32 cellular contexts compared by ENCODE assay signal in genomic region chr18:76145506-76145905, GRCh38.
"Had no signal": no experiment of that assay in that cellular context is flagged by ENCODE, and none has a peak within 500 bp of the region (broad histone marks: within the 10 kb centered on the region; RNA-seq: fewer than 3 reads in every experiment).

No MANE protein-coding gene starts in this region.

- H3K4me1 Mint-ChIP-seq: activated B cell treated with CpG ODN at 0.5 μM for 24 hours; central memory CD8-positive, alpha-beta T cell; T-cell had no signal

- DNase-seq: activated B cell treated with CpG ODN at 0.5 μM for 24 hours; activated CD4-positive, alpha-beta T cell treated with anti-CD3 and anti-CD28 coated beads for 48 hours; activated CD4-positive, alpha-beta T cell treated with anti-CD3 and anti-CD28 coated beads, Interleukin-2, amount 50 U/mL, for 1 hour; activated CD4-positive, alpha-beta T cell treated with anti-CD3 and anti-CD28 coated beads, Interleukin-2, amount 50 U/mL, for 48 hours; activated CD8-positive, alpha-beta memory T cell treated with anti-CD3 and anti-CD28 coated beads for 24 hours; activated CD8-positive, alpha-beta T cell treated with anti-CD3 and anti-CD28 coated beads for 36 hours; activated gamma-delta T cell treated with Interleukin-2 at 50 U/mL for 16 hours; activated naive CD4-positive, alpha-beta T cell treated with anti-CD3 and anti-CD28 coated beads, Interleukin-2, amount 50 U/mL, for 16 hours; activated naive CD4-positive, alpha-beta T cell treated with Interleukin-2 at 50 U/mL for 16 hours; activated T-cell treated with anti-CD3 and anti-CD28 coated beads, Interleukin-2, amount 50 U/mL, for 4 hours; amniotic stem cell; anterior cingulate cortex; brain microvascular endothelial cell; dorsolateral prefrontal cortex; effector memory CD4-positive, alpha-beta T cell; endodermal cell; erythroblast; foreskin keratinocyte; gastrocnemius medialis; heart right ventricle; T-cell; T1000; WERI-Rb-1 had no signal

- H3K36me3 ChIP-seq: brain microvascular endothelial cell, esophagus muscularis mucosa, gastrocnemius medialis, heart right ventricle, WERI-Rb-1 had no signal

- H3K9me3 Mint-ChIP-seq: activated B cell treated with CpG ODN at 0.5 μM for 24 hours; activated CD8-positive, alpha-beta T cell treated with anti-CD3 and anti-CD28 coated beads for 36 hours; activated T-cell treated with anti-CD3 and anti-CD28 coated beads, Interleukin-2, amount 50 U/mL, for 4 hours; activated T-helper 1 cell treated with anti-CD3 and anti-CD28 coated beads, Interleukin-12 subunit alpha, Interleukin-12 subunit beta, Interleukin-2, Interleukin-4 antibody, amounts not matched to agents 30 ng/mL and 10 ng/mL and 1 ng/mL, durations not matched to agents 14 hours and 24 hours and 36 hours; central memory CD8-positive, alpha-beta T cell; dendritic cell treated with granulocyte-macrophage colony-stimulating factor and Interleukin-4, amounts not matched to agents 40 ng/mL and 50 ng/mL, for 4 days; endodermal cell; T-cell; T-helper 1 cell treated with Interleukin-12 subunit alpha and Interleukin-12 subunit beta and Interleukin-4 antibody, amounts not matched to agents 30 μg/mL and 1 μg/mL, for 36 hours; T-helper 2 cell treated with Interferon-gamma antibody and Interleukin-4, amounts not matched to agents 5 μg/mL and 100 μg/mL, for 36 hours had no signal

- H3K27me3 ChIP-seq: brain microvascular endothelial cell, esophagus muscularis mucosa, foreskin keratinocyte, gastrocnemius medialis, heart right ventricle had no signal

- H3K4me3 ChIP-seq: coronary artery, dorsolateral prefrontal cortex, esophagus muscularis mucosa, gastrocnemius medialis, heart right ventricle had no signal

- H3K36me3 Mint-ChIP-seq: activated naive CD8-positive, alpha-beta T cell; T-cell had no signal

- ATAC-seq: activated CD4-positive, CD25-positive, alpha-beta regulatory T cell treated with anti-CD3 and anti-CD28 coated beads, Interleukin-2, amount 50 U/mL, for 24 hours; activated CD8-positive, alpha-beta T cell treated with anti-CD3 and anti-CD28 coated beads for 36 hours; activated T-cell treated with anti-CD3 and anti-CD28 coated beads, Interleukin-2, amount 50 U/mL, for 4 hours; foreskin keratinocyte; gastrocnemius medialis; heart right ventricle; T-cell had no signal

- H3K27ac ChIP-seq: brain microvascular endothelial cell, coronary artery, dorsolateral prefrontal cortex, esophagus muscularis mucosa, foreskin keratinocyte, gastrocnemius medialis, heart right ventricle, WERI-Rb-1 had no signal

- H3K4me1 ChIP-seq: esophagus muscularis mucosa, foreskin keratinocyte, gastrocnemius medialis, heart right ventricle had no signal

- H3K4me3 Mint-ChIP-seq: activated B cell treated with CpG ODN at 0.5 μM for 24 hours; activated CD8-positive, alpha-beta T cell treated with anti-CD3 and anti-CD28 coated beads for 36 hours; activated naive CD8-positive, alpha-beta T cell; activated T-cell treated with anti-CD3 and anti-CD28 coated beads, Interleukin-2, amount 50 U/mL, for 4 hours; activated T-helper 1 cell treated with anti-CD3 and anti-CD28 coated beads, Interleukin-12 subunit alpha, Interleukin-12 subunit beta, Interleukin-2, Interleukin-4 antibody, amounts not matched to agents 30 ng/mL and 10 ng/mL and 1 ng/mL, durations not matched to agents 14 hours and 24 hours and 36 hours; central memory CD8-positive, alpha-beta T cell; dendritic cell treated with granulocyte-macrophage colony-stimulating factor and Interleukin-4, amounts not matched to agents 40 ng/mL and 50 ng/mL, for 4 days; endodermal cell; T-cell; T-helper 1 cell treated with Interleukin-12 subunit alpha and Interleukin-12 subunit beta and Interleukin-4 antibody, amounts not matched to agents 30 μg/mL and 1 μg/mL, for 36 hours; T-helper 2 cell treated with Interferon-gamma antibody and Interleukin-4, amounts not matched to agents 5 μg/mL and 100 μg/mL, for 36 hours had no signal

- H3K27ac Mint-ChIP-seq: activated B cell treated with CpG ODN at 0.5 μM for 24 hours; activated CD8-positive, alpha-beta T cell treated with anti-CD3 and anti-CD28 coated beads for 36 hours; activated naive CD8-positive, alpha-beta T cell; activated T-helper 1 cell treated with anti-CD3 and anti-CD28 coated beads, Interleukin-12 subunit alpha, Interleukin-12 subunit beta, Interleukin-2, Interleukin-4 antibody, amounts not matched to agents 30 ng/mL and 10 ng/mL and 1 ng/mL, durations not matched to agents 14 hours and 24 hours and 36 hours; dendritic cell treated with granulocyte-macrophage colony-stimulating factor and Interleukin-4, amounts not matched to agents 40 ng/mL and 50 ng/mL, for 4 days; endodermal cell; T-cell; T-helper 1 cell treated with Interleukin-12 subunit alpha and Interleukin-12 subunit beta and Interleukin-4 antibody, amounts not matched to agents 30 μg/mL and 1 μg/mL, for 36 hours; T-helper 2 cell treated with Interferon-gamma antibody and Interleukin-4, amounts not matched to agents 5 μg/mL and 100 μg/mL, for 36 hours had no signal

- H3K27me3 Mint-ChIP-seq: activated B cell treated with CpG ODN at 0.5 μM for 24 hours; central memory CD8-positive, alpha-beta T cell; dendritic cell treated with granulocyte-macrophage colony-stimulating factor and Interleukin-4, amounts not matched to agents 40 ng/mL and 50 ng/mL, for 4 days had no signal
